In genomic region chr3:48919215-48920138, GRCh38 we compare ENCODE assay signal across 1 cellular context.
A peak's percentile ranks its signal among the peaks of the same experiment; 100 is the strongest.
TF ChIP-seq lines count a peak whose summit lies in the region.

No MANE protein-coding gene starts in this region.

TF ChIP-seq in H1, 55 proteins besides CTCF, POLR2A, EP300 and RAD21:
- TF ChIP-seq SIN3A (conservative IDR thresholded peaks at IDR 0.05 in 1 of 2, IDR thresholded peaks at IDR 0.05 in 1 of 2; ENCODE audit: low read depth in 1 of 2, low read length in 2 of 2) (peak in 1 of 2 experiments; percentile 61; a peak in 3 of 4 replicates), SAP30 (IDR thresholded peaks at IDR 0.05; ENCODE audit: insufficient read depth, insufficient replicate concordance, low read length) (peak; percentile 86), TCF12 (IDR thresholded peaks at IDR 0.05; ENCODE audit: low read depth, low read length) (no peak), CTBP2 (IDR thresholded peaks at IDR 0.05; ENCODE audit: borderline replicate concordance, insufficient read depth, insufficient read length, low read length) (no peak), HDAC2 (IDR thresholded peaks at IDR 0.05; ENCODE audit: borderline replicate concordance in 1 of 2, low read depth in 2 of 2, low read length in 2 of 2) (0 out of 4 replicates have a peak, but pooled peaks of 1 of the 2 experiments have one; percentile 11), SUZ12 (IDR thresholded peaks at IDR 0.05; ENCODE audit: low read length) (no peak), POU5F1 (IDR thresholded peaks at IDR 0.05; ENCODE audit: low read depth, low read length) (no peak), MAX (IDR thresholded peaks at IDR 0.05) (peak; percentile 32; the same call in 1 of the 2 replicates), KDM4A (IDR thresholded peaks at IDR 0.05; ENCODE audit: low read depth, low read length, severe bottlenecking) (peak; percentile 22), SP1 (IDR thresholded peaks at IDR 0.05; ENCODE audit: low read depth, low read length) (no peak)
TF ChIP-seq in H1: peak in this region for 5.
